7 cellular contexts compared by ENCODE assay signal in genomic region chr17:37359682-37360188, GRCh38. TPM values are rescaled to one million over a fixed set of nuclear protein-coding genes. Genes with fewer than 3 reads are reported as not detected.
DNase-seq lines count a peak whose midpoint lies in the region; ATAC-seq and TF ChIP-seq lines count a peak whose summit lies in the region.

No MANE protein-coding gene starts in this region.

- in situ Hi-C loops in gastrocnemius medialis (cut with MboI; ENCODE audit: low sequenced_read_pairs in 4 of 4) (no loop called here), KBM-7 (cut with MboI; ENCODE audit: low pct_unique_long_range_greater_than_20kb, low sequenced_read_pairs) (no loop called here)

- WGBS in heart right ventricle, 2 donors: 5 to 8% methylated on average over 18 of the region's 18 CpGs

- no peaks in the 10 kb centered on the region for H3K9me3 Mint-ChIP-seq in activated CD4-positive, alpha-beta memory T cell treated with anti-CD3 and anti-CD28 coated beads for 36 hours

- TF ChIP-seq CTCF in heart right ventricle (IDR thresholded peaks at IDR 0.05) (no peak), gastrocnemius medialis (IDR thresholded peaks at IDR 0.05 in 4 of 5, conservative IDR thresholded peaks at IDR 0.05 in 1 of 5) (no peak)

- H3K4me1 ChIP-seq in heart right ventricle (peaks cover 0 to 28% (median 22%) of the 10 kb centered on the region in 9 donors), gastrocnemius medialis (peaks cover 19 to 22% of the 10 kb centered on the region in 2 donors)

- H3K4me3 ChIP-seq in heart right ventricle: peak overlapping the region; percentile 33 to 94 (median 86)
- peak overlapping the region; percentile 62 to 95 (median 78) for H3K4me3 ChIP-seq in gastrocnemius medialis

- H3K27me3 ChIP-seq in heart right ventricle (no peaks in the 10 kb centered on the region), gastrocnemius medialis (no peaks in the 10 kb centered on the region)

- CTCF ChIA-PET in HEK293T (lab: Yijun Ruan, JAX): interaction anchor here (0.6 to 2.4 kb wide), 2 partner anchors 14 to 90 kb away, joined by 3 to 15 read pairs; no protein-coding TSS in a partner anchor
- CTCF ChIA-PET in activated CD4-positive, alpha-beta memory T cell treated with anti-CD3 and anti-CD28 coated beads for 36 hours (lab: Charles Lee): interaction anchor here (1.4 to 2.7 kb wide), 2 partner anchors 13 to 70 kb away, joined by 3 to 39 read pairs; no protein-coding TSS in a partner anchor

- ATAC-seq in heart right ventricle (peak in 3 of 8 donors; percentile 1 to 12 (median 5)), gastrocnemius medialis (peak in 1 of 2 donors; percentile 15), HG03439 (IDR thresholded peaks at IDR 0.05; ENCODE audit: unreplicated experiment) (no peak)

- DNase-seq in HEK293T (ENCODE audit: extremely low spot score): peak; percentile 6
- DNase-seq in activated CD4-positive, alpha-beta memory T cell treated with anti-CD3 and anti-CD28 coated beads for 36 hours: no peak
- DNase-seq in heart right ventricle: no peak
- DNase-seq in gastrocnemius medialis: no peak
- no peak for DNase-seq in DMS 273 treated with DMSO at 0.1 percent for 48 hours (lab: John Stamatoyannopoulos, UW)
- no peak for DNase-seq in KBM-7

- H3K9me3 ChIP-seq in heart right ventricle (no peaks in the 10 kb centered on the region), gastrocnemius medialis (no peaks in the 10 kb centered on the region)

- H3K27ac ChIP-seq in heart right ventricle: peak overlapping the region; percentile 39 to 95 (median 88)
- H3K27ac ChIP-seq in gastrocnemius medialis: peak overlapping the region; percentile 93 to 98 (median 96)

- H3K36me3 Mint-ChIP-seq in activated CD4-positive, alpha-beta memory T cell treated with anti-CD3 and anti-CD28 coated beads for 36 hours: no peaks in the 10 kb centered on the region

- H3K27ac Mint-ChIP-seq in activated CD4-positive, alpha-beta memory T cell treated with anti-CD3 and anti-CD28 coated beads for 36 hours: peak overlapping the region; percentile 57

- H3K4me1 Mint-ChIP-seq in activated CD4-positive, alpha-beta memory T cell treated with anti-CD3 and anti-CD28 coated beads for 36 hours (ENCODE audit: low read depth): peaks cover 23% of the 10 kb centered on the region

- H3K27me3 Mint-ChIP-seq in activated CD4-positive, alpha-beta memory T cell treated with anti-CD3 and anti-CD28 coated beads for 36 hours: no peaks in the 10 kb centered on the region

- intact Hi-C loops in activated CD4-positive, alpha-beta memory T cell treated with anti-CD3 and anti-CD28 coated beads for 36 hours (cut with micrococcal nuclease): loop anchor here (1.0 to 5.0 kb wide), 3 partner anchors 47 to 637 kb away; partner anchors contain the start of genes ACACA, DUSP14 and TADA2A
- intact Hi-C loops in heart right ventricle (cut with DNase I) (loop anchor here in 1 of 10 donors (5.0 kb wide), 1 partner anchor 48 kb away; the partner anchor contains the start of genes ACACA and TADA2A), gastrocnemius medialis (cut with DNase I; ENCODE audit: low total_unique reads) (loop anchor here (1.0 kb wide), 4 partner anchors 32 to 411 kb away; partner anchors contain the start of genes AATF, ACACA and TADA2A)

- peak overlapping the region; percentile 95 for H3K4me3 Mint-ChIP-seq in activated CD4-positive, alpha-beta memory T cell treated with anti-CD3 and anti-CD28 coated beads for 36 hours

- POLR2A ChIA-PET in HEK293T (lab: Yijun Ruan, JAX): interaction anchor here (0.7 to 2.4 kb wide), 9 partner anchors 8 to 74 kb away, joined by 3 to 8 read pairs (median 4); no protein-coding TSS in a partner anchor
- POLR2A ChIA-PET in activated CD4-positive, alpha-beta memory T cell treated with anti-CD3 and anti-CD28 coated beads for 36 hours (lab: Charles Lee): interaction anchor here (1.0 to 1.9 kb wide), 5 partner anchors 10 to 130 kb away, joined by 3 to 10 read pairs (median 4); partner anchors contain the start of gene DUSP14

- no peak for TF ChIP-seq POLR2A in gastrocnemius medialis (IDR thresholded peaks at IDR 0.05)

- H3K36me3 ChIP-seq in heart right ventricle (peaks cover 0 to 1% (median 0%) of the 10 kb centered on the region in 9 donors), gastrocnemius medialis (no peaks in the 10 kb centered on the region)

TF ChIP-seq in HEK293T, 16 proteins besides CTCF, POLR2A, EP300 and RAD21:
- no peak for TF ChIP-seq CTBP1 (IDR thresholded peaks at IDR 0.05; ENCODE audit: borderline replicate concordance)
- peak; percentile 71 for TF ChIP-seq L3MBTL2 (conservative IDR thresholded peaks at IDR 0.05)
TF ChIP-seq in HEK293T: peak in this region for 1.

RNA-seq across cellular contexts. Expression of gene C17orf78, which starts 16.1 kb away (rescaled TPM):
- not detected for total RNA-seq in activated CD4-positive, alpha-beta memory T cell treated with anti-CD3 and anti-CD28 coated beads for 36 hours
- not detected for total RNA-seq in heart right ventricle
- not detected for polyA plus RNA-seq in heart right ventricle
- total RNA-seq in gastrocnemius medialis: not detected

RNA-seq across cellular contexts. Expression of gene ACACA, which starts 46.9 kb away (rescaled TPM):
- 10 to 100 TPM; 58.2 to 64.4 TPM for total RNA-seq in activated CD4-positive, alpha-beta memory T cell treated with anti-CD3 and anti-CD28 coated beads for 36 hours
- total RNA-seq in heart right ventricle (10 to 100 TPM; 14.7 to 28.0 (median 17.3) TPM), gastrocnemius medialis (10 to 100 TPM; 13.4 to 28.9 (median 18.9) TPM)
- polyA plus RNA-seq in heart right ventricle: 10 to 100 TPM in 1 of 2 donors, 1 to 10 TPM in 1; 5.6 to 10.3 TPM

RNA-seq across cellular contexts. Expression of gene TADA2A, which starts 47.0 kb away (rescaled TPM):
- total RNA-seq in activated CD4-positive, alpha-beta memory T cell treated with anti-CD3 and anti-CD28 coated beads for 36 hours: 10 to 100 TPM; 35.8 to 36.5 TPM
- total RNA-seq in heart right ventricle (10 to 100 TPM; 11.3 to 18.4 (median 13.4) TPM), gastrocnemius medialis (10 to 100 TPM in 3 of 4 donors, 1 to 10 TPM in 1; 9.7 to 18.4 (median 14.8) TPM)
- 1 to 10 TPM; 6.7 to 9.0 TPM for polyA plus RNA-seq in heart right ventricle
